In the genomic region with DNA sequence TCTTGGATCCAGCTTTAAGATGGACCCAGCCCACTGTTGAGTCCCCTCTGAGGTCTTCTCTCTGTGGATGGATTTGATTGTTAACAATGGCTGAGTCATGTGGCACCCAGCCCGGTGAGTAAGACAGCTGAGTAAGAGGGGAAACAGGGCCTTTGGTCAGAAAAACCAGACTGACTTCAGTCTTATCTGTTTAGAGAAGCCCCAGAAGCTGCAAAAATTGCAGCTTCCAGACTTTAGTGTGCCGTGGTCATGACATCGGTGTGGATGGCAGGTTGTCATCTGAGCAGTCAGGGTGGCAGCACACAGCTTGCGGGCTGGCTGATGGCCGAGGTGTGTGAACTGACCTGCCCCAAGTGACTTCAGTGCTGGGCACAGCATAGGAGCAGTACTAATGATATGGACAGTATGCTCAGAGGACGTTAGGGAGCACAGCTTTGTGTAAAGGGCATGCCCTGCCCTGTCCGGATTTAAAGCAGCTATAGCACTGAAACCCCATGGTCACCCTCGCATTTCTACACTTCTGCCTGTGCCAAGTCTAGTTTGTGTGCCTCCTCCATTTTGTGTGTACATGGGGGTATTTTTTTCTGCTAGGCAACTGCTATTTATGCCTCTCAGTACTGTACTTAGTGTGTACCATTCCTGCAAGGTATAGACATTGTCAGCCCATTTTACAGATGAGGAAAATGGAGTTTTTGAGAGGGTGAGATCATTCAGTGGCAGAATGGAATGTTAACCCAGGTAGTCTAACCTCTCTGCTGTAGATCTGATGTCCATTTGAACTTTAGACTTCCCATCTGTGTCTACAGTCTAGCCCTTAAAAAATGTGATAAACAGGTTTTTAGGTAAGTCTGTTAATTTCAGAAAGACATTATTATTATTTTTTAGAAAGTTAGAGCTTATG, we compare ENCODE assay signal across 8 cellular contexts. TPM values are rescaled to one million over a fixed set of nuclear protein-coding genes. Genes with fewer than 3 reads are reported as not detected.
DNase-seq lines count a peak whose midpoint lies in the region; ATAC-seq and TF ChIP-seq lines count a peak whose summit lies in the region.

No MANE protein-coding gene starts in this region.

- peak; percentile 55 for DNase-seq in NOMO-1 treated with DMSO at 0.1 percent for 48 hours (lab: John Stamatoyannopoulos, UW; ENCODE audit: unreplicated experiment)
- DNase-seq in MCF 10A (ENCODE audit: unreplicated experiment) = peak; percentile 97
- DNase-seq in left lobe of liver (ENCODE audit: low spot score) = peak; percentile 81
- DNase-seq in stimulated activated CD4-positive, alpha-beta T cell treated with anti-CD3 and anti-CD28 coated beads, Interleukin-2, amount 100 ng/mL, for 24 hours = peak; percentile 30 to 44
- DNase-seq in ecto neural progenitor cell (ENCODE audit: low spot score) = no peak

- no peaks in the 10 kb centered on the region for H3K27me3 Mint-ChIP-seq in MCF 10A (ENCODE audit: insufficient read depth, unreplicated experiment)

- peaks cover 14% of the 10 kb centered on the region for H3K36me3 Mint-ChIP-seq in MCF 10A (ENCODE audit: insufficient read depth, unreplicated experiment)

- POLR2A ChIA-PET in MCF 10A (lab: Yijun Ruan, JAX) = interaction anchor here (0.7 to 8.2 kb wide), 12 partner anchors 8 to 185 kb away, joined by 3 to 98 read pairs (median 4); partner anchors contain the start of gene FLNB

- peaks cover 59% of the 10 kb centered on the region for H3K4me1 Mint-ChIP-seq in MCF 10A (ENCODE audit: insufficient read depth, unreplicated experiment)

- BruUV-seq in MCF 10A (replicated peaks; lab: Mats Ljungman, UMichigan) = no TSS peak

- CTCF ChIA-PET in MCF 10A (lab: Yijun Ruan, JAX) = interaction anchor here (0.5 to 1.7 kb wide), 11 partner anchors 11 to 247 kb away, joined by 3 to 6 read pairs (median 4); no protein-coding TSS in a partner anchor

- H3K27ac Mint-ChIP-seq in MCF 10A (ENCODE audit: low read depth, unreplicated experiment) = peak overlapping the region; percentile 95

- H3K4me3 Mint-ChIP-seq in MCF 10A (ENCODE audit: unreplicated experiment) = peak overlapping the region; percentile 68

- ATAC-seq in GM19351 (IDR thresholded peaks at IDR 0.05; ENCODE audit: unreplicated experiment) = peak; percentile 55
- ATAC-seq in left lobe of liver = peak; percentile 82
- ATAC-seq in HG02973 (IDR thresholded peaks at IDR 0.05; ENCODE audit: unreplicated experiment) = no peak
- no peak for ATAC-seq in GM21723 (IDR thresholded peaks at IDR 0.05; ENCODE audit: unreplicated experiment)

- H3K9me3 Mint-ChIP-seq in MCF 10A (ENCODE audit: unreplicated experiment) = no peaks in the 10 kb centered on the region

- TF ChIP-seq CTCF in MCF 10A (IDR thresholded peaks at IDR 0.05; ENCODE audit: unreplicated experiment) = no peak

- intact Hi-C loops in MCF 10A (cut with micrococcal nuclease) = loop anchor here (5.0 kb wide), 1 partner anchor 40 kb away; no protein-coding TSS in a partner anchor

RNA-seq across cellular contexts. Expression of gene FLNB, which starts 44.4 kb away (rescaled TPM):
- total RNA-seq in MCF 10A (2022) (580 and 593 TPM in 2 replicates), left lobe of liver (52.8 TPM)

Comparison
In these comparisons a context has a peak if more than half of its experiments do, and no peak if none do; other contexts are left out.
1. ATAC-seq: peak in GM19351 (single experiment) and left lobe of liver (single experiment); none in HG02973 (single experiment) and GM21723 (single experiment).
2. RNA of gene FLNB, which starts 44.4 kb away (total RNA-seq): 580 to 593 TPM in MCF 10A; 52.8 TPM in left lobe of liver (single experiment); every median in the first group is over 10 times any median in the second.